ENCODE assay signal across 8 cellular contexts in the genomic region with DNA sequence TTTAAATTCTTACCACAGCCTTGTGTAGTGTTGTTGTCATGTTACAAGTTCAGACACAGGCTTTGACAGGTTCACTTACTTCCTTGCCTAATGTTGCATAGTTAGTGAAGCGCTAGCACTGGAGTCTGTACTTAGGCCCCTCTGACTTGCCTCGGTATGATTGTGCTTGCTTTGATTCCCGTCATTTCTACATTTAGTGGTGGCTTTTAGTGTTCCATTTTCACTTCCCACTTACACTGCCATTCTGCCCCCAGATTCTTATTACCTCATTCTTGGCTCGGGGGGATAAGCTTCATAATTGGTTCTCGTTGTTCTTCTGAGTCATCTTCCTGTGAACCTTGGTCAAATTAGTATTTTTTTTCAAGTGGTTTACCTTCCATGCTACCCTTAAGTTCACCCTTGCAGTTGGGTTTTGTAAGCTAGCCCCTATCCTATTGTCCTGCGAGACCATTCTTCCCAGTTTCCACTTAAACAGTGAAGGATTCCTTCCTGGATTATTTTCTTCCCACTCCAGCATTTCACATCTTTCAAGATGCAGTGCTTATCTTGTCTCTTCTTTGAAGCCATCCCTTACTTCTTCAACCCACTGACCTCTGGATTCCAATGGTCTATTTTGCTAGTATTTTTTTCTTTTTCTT.
DNase-seq lines count a peak whose midpoint lies in the region; ATAC-seq and TF ChIP-seq lines count a peak whose summit lies in the region.

No MANE protein-coding gene starts in this region.

- H3K9me3 Mint-ChIP-seq in activated CD8-positive, alpha-beta T cell treated with anti-CD3 and anti-CD28 coated beads, Interleukin-2, amount 10 ng/mL, durations not matched to agents 7 days and 5 days (ENCODE audit: insufficient read depth), result no peaks in the 10 kb centered on the region

- POLR2A ChIA-PET in activated CD8-positive, alpha-beta T cell treated with anti-CD3 and anti-CD28 coated beads, Interleukin-2, amount 10 ng/mL, durations not matched to agents 7 days and 5 days (lab: Charles Lee), result interaction anchor here (1.5 kb wide), 1 partner anchor 9 kb away, joined by 5 read pairs; no protein-coding TSS in a partner anchor

- H3K36me3 Mint-ChIP-seq in activated CD8-positive, alpha-beta T cell treated with anti-CD3 and anti-CD28 coated beads, Interleukin-2, amount 10 ng/mL, durations not matched to agents 7 days and 5 days (ENCODE audit: low read depth), result peaks cover 24% of the 10 kb centered on the region

- CTCF ChIA-PET in activated CD8-positive, alpha-beta T cell treated with anti-CD3 and anti-CD28 coated beads, Interleukin-2, amount 10 ng/mL, durations not matched to agents 7 days and 5 days (lab: Charles Lee), result interaction anchor here (0.8 to 3.0 kb wide), 14 partner anchors 9 to 615 kb away, joined by 3 to 21 read pairs (median 4); no protein-coding TSS in a partner anchor

- ATAC-seq in GM19467 (IDR thresholded peaks at IDR 0.05; ENCODE audit: unreplicated experiment), result peak; percentile 82
- ATAC-seq in HG03442 (IDR thresholded peaks at IDR 0.05; ENCODE audit: unreplicated experiment), result peak; percentile 93
- peak; percentile 63 for ATAC-seq in activated CD8-positive, alpha-beta T cell treated with anti-CD3 and anti-CD28 coated beads, Interleukin-2, amount 10 ng/mL, durations not matched to agents 7 days and 5 days
- peak; percentile 66 to 70 for ATAC-seq in lower lobe of right lung

- no peak for TF ChIP-seq CTCF in lower lobe of right lung (IDR thresholded peaks at IDR 0.05)

- no peak overlapping the region for H3K4me3 Mint-ChIP-seq in activated CD8-positive, alpha-beta T cell treated with anti-CD3 and anti-CD28 coated beads, Interleukin-2, amount 10 ng/mL, durations not matched to agents 7 days and 5 days

- peak overlapping the region; percentile 27 for H3K27ac Mint-ChIP-seq in activated CD8-positive, alpha-beta T cell treated with anti-CD3 and anti-CD28 coated beads, Interleukin-2, amount 10 ng/mL, durations not matched to agents 7 days and 5 days

- no peaks in the 10 kb centered on the region for H3K36me3 ChIP-seq in lower lobe of right lung

- H3K4me1 Mint-ChIP-seq in activated CD8-positive, alpha-beta T cell treated with anti-CD3 and anti-CD28 coated beads, Interleukin-2, amount 10 ng/mL, durations not matched to agents 7 days and 5 days (ENCODE audit: low read depth), result peaks cover 25% of the 10 kb centered on the region

- peaks cover 10% of the 10 kb centered on the region for H3K4me1 ChIP-seq in lower lobe of right lung

- H3K4me3 ChIP-seq in lower lobe of right lung, result no peak overlapping the region

- DNase-seq in GM03348 (ENCODE audit: low spot score) (peak; percentile 4), lower lobe of right lung (no peak), AG08396 (ENCODE audit: low spot score) (no peak), HuH-7.5 (ENCODE audit: low spot score) (no peak), foreskin melanocyte (no peak)
- DNase-seq in activated CD8-positive, alpha-beta T cell treated with anti-CD3 and anti-CD28 coated beads, Interleukin-2, amount 10 ng/mL, durations not matched to agents 7 days and 5 days, result peak; percentile 27

- no peak overlapping the region for H3K27ac ChIP-seq in lower lobe of right lung

- H3K27me3 ChIP-seq in lower lobe of right lung (ENCODE audit: low read depth), result no peaks in the 10 kb centered on the region

- no peaks in the 10 kb centered on the region for H3K9me3 ChIP-seq in lower lobe of right lung

- intact Hi-C loops in lower lobe of right lung (cut with DNase I), result no loop called here

- no peaks in the 10 kb centered on the region for H3K27me3 Mint-ChIP-seq in activated CD8-positive, alpha-beta T cell treated with anti-CD3 and anti-CD28 coated beads, Interleukin-2, amount 10 ng/mL, durations not matched to agents 7 days and 5 days (ENCODE audit: low read depth)

Comparison
In these comparisons a context has a peak if more than half of its experiments do, and no peak if none do; other contexts are left out.
1. DNase-seq: peak in GM03348 (single experiment) and activated CD8-positive, alpha-beta T cell treated with anti-CD3 and anti-CD28 coated beads, Interleukin-2, amount 10 ng/mL, durations not matched to agents 7 days and 5 days (single experiment); none in lower lobe of right lung (single experiment), AG08396 (single experiment), HuH-7.5 (single experiment) and foreskin melanocyte (single experiment).
2. Peak in every context shown above with its lines, with median percentiles within 50 percentile points of each other: ATAC-seq.